8 cellular contexts compared by ENCODE assay signal in genomic region chr16:57734308-57734924, GRCh38. TPM values are rescaled to one million over a fixed set of nuclear protein-coding genes. Genes with fewer than 3 reads are reported as not detected.
DNase-seq lines count a peak whose midpoint lies in the region; ATAC-seq, FAIRE-seq and TF ChIP-seq lines count a peak whose summit lies in the region.

No MANE protein-coding gene starts in this region.

- TF ChIP-seq POLR2A in ovary (IDR thresholded peaks at IDR 0.05), result no peak

- TF ChIP-seq EP300 in ovary (IDR thresholded peaks at IDR 0.05), result no peak

- peaks cover 43% of the 10 kb centered on the region for H3K79me2 ChIP-seq in DOHH2 (ENCODE audit: control insufficient read depth, low read length)
- peaks cover 6% of the 10 kb centered on the region; the same call in 1 of the 2 replicates for H3K79me2 ChIP-seq in PC-9 (ENCODE audit: low read depth)

- DNase-seq in PC-9 (no peak), ovary (peak in 1 of 5 donors; percentile 34), D721Med (ENCODE audit: insufficient read length, low spot score) (no peak), AML-193 (lab: John Stamatoyannopoulos, UW) (no peak)

- H3F3A ChIP-seq in DOHH2 (ENCODE audit: control insufficient read depth, insufficient read depth) (no peaks in the 10 kb centered on the region), PC-9 (ENCODE audit: insufficient read depth, low read depth) (peaks cover 22% of the 10 kb centered on the region; the same call in 1 of the 2 replicates)

- H3K36me3 ChIP-seq in DOHH2 (ENCODE audit: control insufficient read depth, low read length) (peaks cover 22% of the 10 kb centered on the region), PC-9 (ENCODE audit: low read depth) (no peaks in the 10 kb centered on the region; the same call in 1 of the 2 replicates), esophagus (ENCODE audit: control insufficient read depth in 2 of 2, insufficient read depth in 2 of 2, low read length in 1 of 2) (peaks cover 0 to 4% of the 10 kb centered on the region in 2 donors), ovary (no peaks in the 10 kb centered on the region)

- ATAC-seq in GM19035 (IDR thresholded peaks at IDR 0.05; ENCODE audit: unreplicated experiment) (no peak), HG02588 (IDR thresholded peaks at IDR 0.05; ENCODE audit: unreplicated experiment) (no peak)

- BruUV-seq in PC-9 (replicated peaks; lab: Mats Ljungman, UMichigan), result TSS peak; percentile 85

- POLR2A ChIA-PET in PC-9 (lab: Charles Lee; ENCODE audit: unreplicated experiment), result no interaction called here

- H3K27ac ChIP-seq in DOHH2 (ENCODE audit: low read depth, low read length), result no peak overlapping the region
- H3K27ac ChIP-seq in PC-9, result peak overlapping the region; percentile 64
- peak overlapping the region; percentile 85 to 96 for H3K27ac ChIP-seq in esophagus (ENCODE audit: low read depth in 2 of 2, low read length in 1 of 2)
- peak overlapping the region in 1 of 2 donors; percentile 74 for H3K27ac ChIP-seq in ovary

- H3K4me1 ChIP-seq in DOHH2 (ENCODE audit: control insufficient read depth, low read length), result peaks cover 20% of the 10 kb centered on the region
- H3K4me1 ChIP-seq in PC-9 (replicated peaks; ENCODE audit: insufficient read depth), result peaks cover 18% of the 10 kb centered on the region
- peaks cover 4% of the 10 kb centered on the region in 2 donors for H3K4me1 ChIP-seq in esophagus (ENCODE audit: control insufficient read depth in 2 of 2, insufficient read depth in 2 of 2, low read length in 1 of 2)
- H3K4me1 ChIP-seq in ovary (ENCODE audit: insufficient read depth), result peaks cover 2% of the 10 kb centered on the region

- CTCF ChIA-PET in PC-9 (lab: Charles Lee), result interaction anchor here (0.6 to 1.0 kb wide), 4 partner anchors 64 to 155 kb away, joined by 3 to 4 read pairs (median 3); no protein-coding TSS in a partner anchor

- 47 to 51% methylated on average over 20 of the region's 20 CpGs for WGBS in esophagus, 2 donors
- WGBS in ovary, 3 donors, result 51 to 56% (median 51%) methylated on average over 19 to 20 of the region's 20 CpGs

- H3K4me2 ChIP-seq in DOHH2 (ENCODE audit: low read length), result peak overlapping the region; percentile 90
- peak overlapping the region; percentile 85 for H3K4me2 ChIP-seq in PC-9

- H2AFZ ChIP-seq in PC-9, result peak overlapping the region; percentile 91

- H4K20me1 ChIP-seq in DOHH2 (ENCODE audit: control insufficient read depth, insufficient read depth, low read depth, low read length) (no peaks in the 10 kb centered on the region), PC-9 (ENCODE audit: insufficient read depth) (no peaks in the 10 kb centered on the region)

- H3K27me3 ChIP-seq in DOHH2 (ENCODE audit: control insufficient read depth, low read length) (no peaks in the 10 kb centered on the region), PC-9 (ENCODE audit: insufficient read depth, low read depth) (no peaks in the 10 kb centered on the region), esophagus (ENCODE audit: control insufficient read depth in 1 of 2, insufficient read depth in 2 of 2, low read length in 2 of 2) (no peaks in the 10 kb centered on the region), ovary (no peaks in the 10 kb centered on the region)

- FAIRE-seq in D721Med (lab: Jason Lieb, UNC), result no peak

- H3K4me3 ChIP-seq in DOHH2 (ENCODE audit: low read length) (peak overlapping the region; percentile 90), PC-9 (peak overlapping the region; percentile 90), esophagus (ENCODE audit: low read depth in 1 of 2, low read length in 2 of 2) (peak overlapping the region; percentile 69 to 86), ovary (peak overlapping the region; percentile 87)

- H3K9me3 ChIP-seq in DOHH2 (ENCODE audit: control insufficient read depth, insufficient read depth, low read length) (no peaks in the 10 kb centered on the region), PC-9 (ENCODE audit: insufficient read depth, low read depth) (no peaks in the 10 kb centered on the region), esophagus (ENCODE audit: control insufficient read depth in 2 of 2, insufficient read depth in 1 of 2, low read depth in 1 of 2, low read length in 1 of 2) (no peaks in the 10 kb centered on the region), ovary (no peaks in the 10 kb centered on the region)

- TF ChIP-seq CTCF in DOHH2 (IDR thresholded peaks at IDR 0.05; ENCODE audit: low read depth, low read length, poor library complexity, severe bottlenecking) (no peak), PC-9 (conservative IDR thresholded peaks at IDR 0.05) (no peak), ovary (IDR thresholded peaks at IDR 0.05) (no peak), D721Med (IDR thresholded peaks at IDR 0.05; ENCODE audit: insufficient read depth, missing control alignments) (no peak)

- H3K9me2 ChIP-seq in DOHH2 (replicated peaks; ENCODE audit: control insufficient read depth, low read length) (no peaks in the 10 kb centered on the region), PC-9 (ENCODE audit: insufficient read depth) (no peaks in the 10 kb centered on the region)

- intact Hi-C loops in PC-9 (cut with micrococcal nuclease; ENCODE audit: unreplicated experiment) (no loop called here), ovary (cut with DNase I) (loop anchor here in 1 of 4 donors (10.0 kb wide), 1 partner anchor 800 kb away; the partner anchor contains the start of gene HERPUD1)

RNA-seq across cellular contexts. Expression of gene KATNB1, which starts 1.2 kb away (rescaled TPM):
- total RNA-seq in PC-9 (2021), result 25.9 and 27.7 TPM in 2 replicates
- 10 to 100 TPM; 10.5 to 16.5 TPM for polyA plus RNA-seq in esophagus
- total RNA-seq in ovary, result 10 to 100 TPM in 5 of 7 donors, 1 to 10 TPM in 2; 7.7 to 20.2 (median 14.9) TPM
- 10 to 100 TPM in 1 of 2 donors, 1 to 10 TPM in 1; 3.4 to 11.0 TPM for polyA plus RNA-seq in ovary

RNA-seq across cellular contexts. Expression of gene DRC7, which starts 39.8 kb away (rescaled TPM):
- total RNA-seq in PC-9 (2021) (0.85 and 1.7 TPM in 2 replicates), ovary (10 to 100 TPM in 1 of 7 donors, 1 to 10 TPM in 1, under 1 TPM in 3, not detected in 2; 0.36 to 12.5 (median 0.84) TPM)
- polyA plus RNA-seq in esophagus (not detected), ovary (under 1 TPM in 1 of 2 donors, not detected in 1; 0.07 TPM)
